ENCODE assay signal across 23 cellular contexts in the genomic region with DNA sequence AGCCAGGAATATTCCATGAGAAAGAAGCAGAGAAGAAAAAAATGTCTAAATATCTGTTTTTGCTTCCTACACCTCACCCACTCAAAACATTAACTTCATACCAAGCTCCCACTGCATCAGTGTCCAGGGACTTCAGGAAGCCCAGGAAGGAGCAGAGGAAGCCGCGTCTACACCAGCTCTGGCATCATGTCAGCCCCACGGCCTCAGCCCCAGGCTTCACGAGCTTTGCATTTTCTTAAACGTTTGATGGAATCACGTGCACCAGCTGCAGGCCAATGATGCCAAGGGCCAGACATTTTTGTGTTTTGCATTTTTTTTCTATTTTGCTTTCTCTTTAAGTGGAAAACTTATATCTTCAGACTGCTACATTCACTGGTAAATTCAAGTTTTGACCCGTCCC. TPM values are rescaled to one million over a fixed set of nuclear protein-coding genes. Genes with fewer than 3 reads are reported as not detected.
DNase-seq lines count a peak whose midpoint lies in the region; ATAC-seq, FAIRE-seq and TF ChIP-seq lines count a peak whose summit lies in the region.
"Had no signal": no experiment of that assay in that cellular context is flagged by ENCODE, and none has a peak within 500 bp of the region (broad histone marks: within the 10 kb centered on the region; RNA-seq: fewer than 3 reads in every experiment).

No MANE protein-coding gene starts in this region.

- dilution Hi-C loops in keratinocyte (cut with MboI; ENCODE audit: extremely low pct_ligation_motif_present, low sequenced_read_pairs), result no loop called here

- no peaks in the 10 kb centered on the region for H3K79me2 ChIP-seq in keratinocyte (ENCODE audit: control insufficient read depth, insufficient read depth, low read length)
- no peaks in the 10 kb centered on the region for H3K79me2 ChIP-seq in trophoblast cell (ENCODE audit: control insufficient read depth, insufficient read depth, low read length, poor library complexity)

- H3K36me3 ChIP-seq in heart right ventricle, result no peaks in the 10 kb centered on the region
- H3K36me3 ChIP-seq in keratinocyte (ENCODE audit: control insufficient read depth in 2 of 2, extremely low read depth in 1 of 2, insufficient read depth in 2 of 2, low read length in 2 of 2), result no peaks in the 10 kb centered on the region
- H3K36me3 ChIP-seq in trophoblast cell (ENCODE audit: control insufficient read depth in 1 of 2, insufficient read depth in 2 of 2, low read length in 2 of 2), result no peaks in the 10 kb centered on the region
- H3K36me3 ChIP-seq: BLaER1 had no signal

- no peak for ATAC-seq in heart right ventricle
- ATAC-seq: CD8-positive, alpha-beta T cell; HCT116; HepG2 had no signal

- intact Hi-C loops in cardiac septum (cut with DNase I), result no loop called here
- intact Hi-C loops in heart right ventricle (cut with DNase I), result loop anchor here in 2 of 10 donors (5.0 to 10.0 kb wide), 2 partner anchors 49 to 154 kb away; partner anchors contain the start of genes CDRT4 (in 1 of the 2) and PMP22 (in 1 of the 2)

- 64 to 76% methylated on average over 7 of the region's 7 CpGs for WGBS in heart right ventricle, 2 donors
- WGBS in trophoblast cell (ENCODE audit: extremely low coverage, insufficient coverage, insufficient read length), result no CpG with 5 or more reads among the region's 7 CpGs

- TF ChIP-seq CTCF in heart right ventricle (IDR thresholded peaks at IDR 0.05) (no peak), keratinocyte (optimal IDR thresholded peaks at IDR 0.05 in 1 of 3, IDR thresholded peaks at IDR 0.05 in 1 of 3, conservative IDR thresholded peaks at IDR 0.05 in 1 of 3; ENCODE audit: extremely low read depth in 1 of 3, insufficient read depth in 2 of 3, low read length in 3 of 3) (no peak)

- H3K27ac ChIP-seq in heart right ventricle (no peak overlapping the region), keratinocyte (ENCODE audit: control insufficient read depth, insufficient read depth, low read length) (no peak overlapping the region), trophoblast cell (ENCODE audit: low read depth, low read length) (no peak overlapping the region)
- H3K27ac ChIP-seq: BLaER1, HL-60 had no signal

- no peak overlapping the region for H3K4me3 ChIP-seq in heart right ventricle
- H3K4me3 ChIP-seq in keratinocyte (ENCODE audit: control insufficient read depth in 2 of 3, extremely low read depth in 1 of 3, insufficient read depth in 2 of 3, low read depth in 1 of 3, low read length in 3 of 3), result no peak overlapping the region
- H3K4me3 ChIP-seq in trophoblast cell (ENCODE audit: low read depth, low read length), result no peak overlapping the region
- H3K4me3 ChIP-seq: BLaER1 had no signal

- H3K9ac ChIP-seq in keratinocyte (ENCODE audit: control insufficient read depth, extremely low read depth, insufficient read depth, low read length) (no peak overlapping the region), trophoblast cell (ENCODE audit: low read length) (no peak overlapping the region)
- H3K9ac ChIP-seq: BLaER1 had no signal

- no peak overlapping the region for H2BK12ac ChIP-seq in trophoblast cell (ENCODE audit: low read length)

- no peak overlapping the region for H3K23ac ChIP-seq in trophoblast cell (ENCODE audit: low read length)

- H2BK5ac ChIP-seq in trophoblast cell (ENCODE audit: low read depth, low read length, poor library complexity), result no peak overlapping the region

- H3K4me2 ChIP-seq in keratinocyte (ENCODE audit: control insufficient read depth, extremely low read depth, insufficient read depth, low read depth, low read length) (no peak overlapping the region), trophoblast cell (ENCODE audit: low read length) (no peak overlapping the region)
- H3K4me2 ChIP-seq: BLaER1 had no signal

- H2AFZ ChIP-seq in keratinocyte (ENCODE audit: control insufficient read depth, low read length) (peak overlapping the region; percentile 35), trophoblast cell (ENCODE audit: insufficient read depth, low read length, poor library complexity) (no peak overlapping the region)

- H3K9me1 ChIP-seq in keratinocyte (ENCODE audit: control insufficient read depth, extremely low read depth, insufficient read depth, low read length), result no peaks in the 10 kb centered on the region

- H3K4me1 ChIP-seq in heart right ventricle (peaks cover 0 to 18% (median 6%) of the 10 kb centered on the region in 9 donors), keratinocyte (ENCODE audit: control insufficient read depth, extremely low read depth, insufficient read depth, low read length) (peaks cover 11% of the 10 kb centered on the region), trophoblast cell (ENCODE audit: control insufficient read depth in 1 of 2, insufficient read depth in 2 of 2, low read length in 2 of 2) (peaks cover 8 to 12% of the 10 kb centered on the region in 2 experiments)
- H3K4me1 ChIP-seq: BLaER1 had no signal

- H4K8ac ChIP-seq in trophoblast cell (ENCODE audit: low read depth, low read length), result no peak overlapping the region

- H2BK120ac ChIP-seq in trophoblast cell (ENCODE audit: insufficient read depth, low read length, poor library complexity), result no peak overlapping the region

- no peak for FAIRE-seq in keratinocyte (lab: Jason Lieb, UNC)
- no peak for FAIRE-seq in HTR-8/SVneo (lab: Jason Lieb, UNC)
- FAIRE-seq: G401.6, GM12891, GM19239, HepG2 had no signal

- H2AK5ac ChIP-seq in trophoblast cell (ENCODE audit: low read length), result no peak overlapping the region

- no peaks in the 10 kb centered on the region for H3K27me3 ChIP-seq in heart right ventricle
- H3K27me3 ChIP-seq in keratinocyte (ENCODE audit: control insufficient read depth, extremely low read depth, insufficient read depth, low read length), result no peaks in the 10 kb centered on the region
- H3K27me3 ChIP-seq in trophoblast cell (ENCODE audit: insufficient read depth, low read length), result no peaks in the 10 kb centered on the region
- H3K27me3 ChIP-seq: BLaER1 had no signal

- DNase-seq in cardiac septum (ENCODE audit: low spot score) (peak; percentile 71), heart right ventricle (no peak), keratinocyte (ENCODE audit: low read depth, low spot score) (no peak), trophoblast cell (peak; percentile 92 to 94), C1 segment of cervical spinal cord (lab: John Stamatoyannopoulos, UW) (no peak), medulla oblongata (ENCODE audit: extremely low spot score) (no peak), HTR-8/SVneo (ENCODE audit: insufficient read length, low spot score) (no peak)
- DNase-seq: 8988T; CD8-positive, alpha-beta T cell; COR-L47; DMS 273 treated with DMSO at 0.1 percent for 48 hours; DMS53; DND-41; GOT3; H7; HFFc6 had no signal

- no peak overlapping the region for H3K18ac ChIP-seq in trophoblast cell (ENCODE audit: low read length)

- peaks cover 2% of the 10 kb centered on the region for H3K79me1 ChIP-seq in trophoblast cell (ENCODE audit: low read length)

- H4K12ac ChIP-seq in trophoblast cell (ENCODE audit: low read depth, low read length), result no peak overlapping the region

- no peak overlapping the region for H3K4ac ChIP-seq in trophoblast cell (ENCODE audit: low read depth, low read length)

- no peak overlapping the region for H3K14ac ChIP-seq in trophoblast cell (ENCODE audit: low read length)

- H4K91ac ChIP-seq in trophoblast cell (ENCODE audit: low read depth, low read length), result no peak overlapping the region

- no peaks in the 10 kb centered on the region for H4K20me1 ChIP-seq in keratinocyte (ENCODE audit: control insufficient read depth, extremely low read depth, insufficient read depth, low read length)
- H4K20me1 ChIP-seq: BLaER1 had no signal

- H3K9me3 ChIP-seq in heart right ventricle (no peaks in the 10 kb centered on the region), keratinocyte (ENCODE audit: control insufficient read depth, low read depth, low read length) (no peaks in the 10 kb centered on the region), trophoblast cell (ENCODE audit: insufficient read depth, low read depth, low read length) (no peaks in the 10 kb centered on the region)
- H3K9me3 ChIP-seq: BLaER1 had no signal

RNA-seq across cellular contexts. Expression of gene CDRT4, which starts 48.6 kb away (rescaled TPM):
- total RNA-seq in cardiac septum (1.8 TPM), heart right ventricle (1 to 10 TPM in 4 of 10 donors, under 1 TPM in 4, not detected in 2; 0.53 to 4.1 (median 0.92) TPM)
- polyA plus RNA-seq in heart right ventricle (1 to 10 TPM in 1 of 2 donors, under 1 TPM in 1; 0.45 to 4.2 TPM), keratinocyte (0.79 to 1.2 TPM (median 0.93 TPM) in 3 replicates)
- polyA plus RNA-seq in keratinocyte (2011; ENCODE audit: low read depth), result 2.2 TPM
- polyA plus RNA-seq in keratinocyte (2011; cell fraction: cytosol; rRNA removed), result 0.18 TPM in 1 of 2 replicates, not detected in the other
- 5.2 and 11.0 TPM in 2 replicates for polyA plus RNA-seq in keratinocyte (2011; cell fraction: nucleus; rRNA removed)
- 0.31 TPM in 1 of 2 replicates, not detected in the other for polyA plus RNA-seq in keratinocyte (2012; ENCODE audit: low replicate concordance)
- 2.7 to 8.2 TPM in 2 of 3 replicates, not detected in the other for polyA minus RNA-seq in keratinocyte
- not detected for polyA minus RNA-seq in keratinocyte (2011; cell fraction: cytosol; rRNA and poly(A)+ RNA removed)
- polyA minus RNA-seq in keratinocyte (2011; cell fraction: nucleus; rRNA and poly(A)+ RNA removed), result 2.6 and 5.0 TPM in 2 replicates
- 10.1 and 12.1 TPM in 2 replicates for polyA plus RNA-seq in trophoblast cell (2013)

Comparison
In these comparisons a context has a peak if more than half of its experiments do, and no peak if none do; other contexts are left out.
1. DNase-seq: peak in cardiac septum (single experiment) and trophoblast cell (2 of 2); none in heart right ventricle (0 of 2), keratinocyte (single experiment), C1 segment of cervical spinal cord (0 of 14), medulla oblongata (single experiment) and HTR-8/SVneo (single experiment).